ENCODE assay signal across 8 cellular contexts in genomic region chr2:241686649-241687425, GRCh38. TPM values are rescaled to one million over a fixed set of nuclear protein-coding genes. Genes with fewer than 3 reads are reported as not detected.
DNase-seq lines count a peak whose midpoint lies in the region; ATAC-seq, FAIRE-seq and TF ChIP-seq lines count a peak whose summit lies in the region.

A gene with protein sequence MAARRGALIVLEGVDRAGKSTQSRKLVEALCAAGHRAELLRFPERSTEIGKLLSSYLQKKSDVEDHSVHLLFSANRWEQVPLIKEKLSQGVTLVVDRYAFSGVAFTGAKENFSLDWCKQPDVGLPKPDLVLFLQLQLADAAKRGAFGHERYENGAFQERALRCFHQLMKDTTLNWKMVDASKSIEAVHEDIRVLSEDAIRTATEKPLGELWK (minus strand): TSS chr2:241686815. CDS start chr2:241686783, 32 bp downstream.

- no peak for FAIRE-seq in kidney (lab: Jason Lieb, UNC)

- peak within 1 kb of the TSS; percentile 90 to 95 for H3K4me3 ChIP-seq in kidney (ENCODE audit: low read length in 2 of 2)

- H3K4me1 ChIP-seq in kidney (ENCODE audit: control insufficient read depth in 1 of 2, insufficient read depth in 1 of 2, low read depth in 1 of 2, low read length in 2 of 2) = peaks cover 7 to 12% of the 10 kb centered on the region in 2 donors

- ATAC-seq in HG03378 (IDR thresholded peaks at IDR 0.05; ENCODE audit: unreplicated experiment) = peak; percentile 85

- H3K27ac ChIP-seq in kidney (ENCODE audit: low read depth in 2 of 2, low read length in 2 of 2) = peak within 1 kb of the TSS; percentile 92 to 94

- no peaks in the 10 kb centered on the region for H3K9me3 ChIP-seq in kidney (ENCODE audit: control insufficient read depth in 1 of 2, low read length in 2 of 2)

- H3K9ac ChIP-seq in kidney (ENCODE audit: low read length in 2 of 2) = peak within 1 kb of the TSS; percentile 80 to 90

- intact Hi-C loops in kidney (cut with DNase I) = no loop called here

- TF ChIP-seq CTCF in kidney (IDR thresholded peaks at IDR 0.05; ENCODE audit: borderline replicate concordance, extremely low read depth, insufficient read depth) = no peak

- H3K36me3 ChIP-seq in kidney (ENCODE audit: control insufficient read depth in 1 of 2, insufficient read depth in 2 of 2, low read length in 2 of 2) = peaks cover 5 to 7% of the 10 kb centered on the region in 2 donors

- DNase-seq in AG20443 (ENCODE audit: low spot score) (peak; percentile 99), NCI-H510A (lab: John Stamatoyannopoulos, UW) (peak; percentile 94), cerebellar nuclear complex (lab: John Stamatoyannopoulos, UW) (peak; percentile 60 to 75), kidney (peak; percentile 98)
- peak; percentile 92 for DNase-seq in activated CD4-positive, alpha-beta T cell treated with anti-CD3 and anti-CD28 coated beads for 1 hour
- peak; percentile 97 for DNase-seq in stimulated activated CD4-positive, alpha-beta T cell treated with anti-CD3 and anti-CD28 coated beads, Interleukin-15, amount 100 ng/mL, for 24 hours

- TF ChIP-seq POLR2A in GM19099 (IDR thresholded peaks at IDR 0.05; ENCODE audit: extremely low read depth, insufficient read length, low read depth) = peak; percentile 89

RNA-seq across cellular contexts. Expression of the gene that starts here (rescaled TPM):
- total RNA-seq in kidney = 19.0 TPM
- 27.1 TPM for polyA plus RNA-seq in kidney (ENCODE audit: insufficient read depth, low read depth, low replicate concordance)

Comparison
In these comparisons a context has a peak if more than half of its experiments do, and no peak if none do; other contexts are left out.
1. Peak in every context shown above with its lines: DNase-seq, ATAC-seq, H3K4me3 ChIP-seq and H3K27ac ChIP-seq.